ENCODE assay signal across 9 cellular contexts in genomic region chr15:43312378-43312777, GRCh38. TPM values are rescaled to one million over a fixed set of nuclear protein-coding genes. Genes with fewer than 3 reads are reported as not detected.
"Had no signal": no experiment of that assay in that cellular context is flagged by ENCODE, and none has a peak within 500 bp of the region (broad histone marks: within the 10 kb centered on the region; RNA-seq: fewer than 3 reads in every experiment).

No MANE protein-coding gene starts in this region.

- DNase-seq: GDM1, GF-D8 had no signal

- ATAC-seq: GM12878 had no signal

- H3K4me3 ChIP-seq: GM12878 had no signal

- FAIRE-seq: G401.6, GM12878, GM12891, GM12892, GM18507, GM19239 had no signal

RNA-seq across cellular contexts. Expression of gene TGM7, which starts 10.3 kb away (rescaled TPM):
- total RNA-seq: G401, GM12878 had no signal
- polyA plus RNA-seq: GM12878 had no signal

RNA-seq across cellular contexts. Expression of gene LCMT2, which starts 18.0 kb away (rescaled TPM):
- total RNA-seq: G401 had no signal

RNA-seq across cellular contexts. Expression of gene TGM5, which starts 45.6 kb away (rescaled TPM):
- total RNA-seq: G401 had no signal
